In genomic region chr1:156369685-156370286, GRCh38 we compare ENCODE assay signal across 12 cellular contexts. TPM values are rescaled to one million over a fixed set of nuclear protein-coding genes. Genes with fewer than 3 reads are reported as not detected.
A peak's percentile ranks its signal among the peaks of the same experiment; 100 is the strongest.
DNase-seq lines count a peak whose midpoint lies in the region; ATAC-seq and TF ChIP-seq lines count a peak whose summit lies in the region.
"Not testable (repeated sequence)": the region's sequence is repeated elsewhere in the genome, so short reads cannot be mapped to it uniquely, and the experiment has no call there.
"Had no signal": no experiment of that assay in that cellular context is flagged by ENCODE, and none has a peak within 500 bp of the region (broad histone marks: within the 10 kb centered on the region; RNA-seq: fewer than 3 reads in every experiment).

No MANE protein-coding gene starts in this region.

- H3K4me3 ChIP-seq in HFF-Myc (replicated peaks; ENCODE audit: low read depth, low read length): peak overlapping the region; percentile 30; the same call in 1 of the 2 replicates
- peak overlapping the region; percentile 61 to 62 for H3K4me3 ChIP-seq in esophagus (ENCODE audit: low read depth in 1 of 2, low read length in 2 of 2)
- H3K4me3 ChIP-seq in iPS-18c (ENCODE audit: insufficient read depth, low read depth, low read length): peak overlapping the region; percentile 66
- H3K4me3 ChIP-seq in mucosa of stomach (ENCODE audit: low read length): not testable (repeated sequence)
- H3K4me3 ChIP-seq in skeletal muscle satellite cell (ENCODE audit: low read length): peak overlapping the region; percentile 62

- not testable (repeated sequence) for TF ChIP-seq CTCF in C4-2B (conservative IDR thresholded peaks at IDR 0.05); HFF-Myc (IDR thresholded peaks at IDR 0.05; ENCODE audit: low read depth, low read length, missing control alignments); brain (conservative IDR thresholded peaks at IDR 0.05)

- H3K27me3 ChIP-seq in esophagus (ENCODE audit: control insufficient read depth in 1 of 2, insufficient read depth in 2 of 2, low read length in 2 of 2): not testable (repeated sequence)
- H3K27me3 ChIP-seq in mucosa of stomach (ENCODE audit: control insufficient read depth, insufficient read depth, low read length) (peaks cover 28% of the 10 kb centered on the region), skeletal muscle satellite cell (ENCODE audit: control insufficient read depth, insufficient read depth, low read length) (peaks cover 69% of the 10 kb centered on the region)

- H3K27ac Mint-ChIP-seq in T-cell, brain: not testable (repeated sequence)

- H3K9ac ChIP-seq in mucosa of stomach (ENCODE audit: low read length): peak overlapping the region; percentile 18
- not testable (repeated sequence) for H3K9ac ChIP-seq in skeletal muscle satellite cell (ENCODE audit: low read depth, low read length)

- H3K27me3 Mint-ChIP-seq in T-cell (peaks cover 38 to 69% of the 10 kb centered on the region in 2 donors), brain (peaks cover 65% of the 10 kb centered on the region)

- peak overlapping the region; percentile 56 to 74 (median 72) for H3K4me3 Mint-ChIP-seq in T-cell
- H3K4me3 Mint-ChIP-seq in brain: peak overlapping the region in 3 of 5 experiments; percentile 46 to 73 (median 54)

- CTCF ChIA-PET in T-cell (lab: Charles Lee): not testable (repeated sequence)

- H3K36me3 ChIP-seq in esophagus (ENCODE audit: control insufficient read depth in 2 of 2, insufficient read depth in 2 of 2, low read length in 1 of 2); mucosa of stomach (ENCODE audit: control insufficient read depth, insufficient read depth, low read length); skeletal muscle satellite cell (ENCODE audit: insufficient read depth, low read length): not testable (repeated sequence)

- not testable (repeated sequence) for H3K4me1 ChIP-seq in esophagus (ENCODE audit: control insufficient read depth in 2 of 2, insufficient read depth in 2 of 2, low read length in 1 of 2); mucosa of stomach (ENCODE audit: control insufficient read depth, insufficient read depth, low read length); skeletal muscle satellite cell (ENCODE audit: control insufficient read depth, insufficient read depth, low read length)

- H3K36me3 Mint-ChIP-seq in T-cell, brain: not testable (repeated sequence)

- H3K4me2 ChIP-seq in skeletal muscle satellite cell (ENCODE audit: low read length): peak overlapping the region; percentile 88

- H3K9me3 Mint-ChIP-seq in T-cell, brain: not testable (repeated sequence)

- 91% methylated on average over 10 of the region's 10 CpGs for whole genome bisulfite sequencing in esophagus, 2 donors

- H3K9me3 ChIP-seq in esophagus (ENCODE audit: control insufficient read depth in 2 of 2, insufficient read depth in 1 of 2, low read depth in 1 of 2, low read length in 1 of 2); iPS-18c (ENCODE audit: control insufficient read depth, insufficient read depth, low read length); mucosa of stomach (ENCODE audit: control insufficient read depth, low read length); skeletal muscle satellite cell (replicated peaks; ENCODE audit: low read length): not testable (repeated sequence)

- DNase-seq in HFF-Myc (ENCODE audit: extremely low read depth, low read depth); T-cell: not testable (repeated sequence)

- not testable (repeated sequence) for H3K4me1 Mint-ChIP-seq in T-cell, brain

- not testable (repeated sequence) for ATAC-seq in T-cell (replicated peaks in 1 of 4)

- peak overlapping the region; percentile 23; the same call in 1 of the 2 replicates for H3K27ac ChIP-seq in C4-2B
- H3K27ac ChIP-seq in esophagus (ENCODE audit: low read depth in 2 of 2, low read length in 1 of 2): not testable (repeated sequence)

- POLR2A ChIA-PET in T-cell (lab: Charles Lee): not testable (repeated sequence)

RNA-seq across cellular contexts. Expression of gene RHBG, which starts 0.8 kb away (rescaled TPM):
- under 1 TPM in 1 of 5 donors, not detected in 4; 0.35 TPM for total RNA-seq in T-cell
- polyA plus RNA-seq in brain (ENCODE audit: insufficient read depth, low read depth, low replicate concordance) (not detected), esophagus (1 to 10 TPM; 2.3 TPM)
- not detected in 2 replicates for total RNA-seq in skeletal muscle satellite cell (2012; rRNA removed)
- total RNA-seq: activated CD4-positive, alpha-beta memory T cell treated with anti-CD3 and anti-CD28 coated beads for 36 hours; HT1080; mucosa of descending colon had no signal

RNA-seq across cellular contexts. Expression of gene TSACC, which starts 31.5 kb away (rescaled TPM):
- under 1 TPM in 1 of 5 donors, not detected in 4; 0.93 TPM for total RNA-seq in T-cell
- polyA plus RNA-seq in brain (ENCODE audit: insufficient read depth, low read depth, low replicate concordance) (not detected), esophagus (under 1 TPM; 0.33 to 0.40 TPM)
- total RNA-seq in skeletal muscle satellite cell (2012; rRNA removed): 0.51 and 0.87 TPM in 2 replicates
- total RNA-seq: activated CD4-positive, alpha-beta memory T cell treated with anti-CD3 and anti-CD28 coated beads for 36 hours; uterus had no signal

RNA-seq across cellular contexts. Expression of gene CCT3, which starts 31.7 kb away (rescaled TPM):
- total RNA-seq in T-cell: 100 to 1,000 TPM in 4 of 5 donors, 10 to 100 TPM in 1; 87.2 to 138 (median 124) TPM
- polyA plus RNA-seq in brain (ENCODE audit: insufficient read depth, low read depth, low replicate concordance) (378 TPM), esophagus (100 to 1,000 TPM in 1 of 2 donors, 10 to 100 TPM in 1; 61.2 to 149 TPM)
- total RNA-seq in skeletal muscle satellite cell (2012; rRNA removed): 500 and 566 TPM in 2 replicates
